ENCODE assay signal across 2 cellular contexts in the genomic region with DNA sequence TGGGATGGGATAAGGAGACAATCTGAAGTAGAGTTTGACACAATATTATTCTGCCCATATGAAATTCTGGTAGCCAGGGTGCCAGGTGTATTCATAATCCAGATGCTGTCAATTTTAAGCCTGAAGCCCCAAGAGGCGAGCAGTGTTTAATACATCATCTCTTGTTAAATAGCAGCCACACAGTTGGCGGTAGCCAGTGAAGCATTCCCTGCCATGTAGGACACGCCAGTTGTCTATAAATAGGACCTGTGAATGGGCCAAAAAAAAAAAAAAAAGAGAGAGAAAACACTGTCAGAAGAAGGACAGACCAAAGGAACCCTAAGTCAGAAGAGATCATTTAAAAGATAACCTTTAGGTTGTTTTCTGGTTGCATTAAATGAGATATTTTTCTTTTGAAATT. TPM values are rescaled to one million over a fixed set of nuclear protein-coding genes. Genes with fewer than 3 reads are reported as not detected.
"Had no signal": no experiment of that assay in that cellular context is flagged by ENCODE, and none has a peak within 500 bp of the region (broad histone marks: within the 10 kb centered on the region; RNA-seq: fewer than 3 reads in every experiment).

No MANE protein-coding gene starts in this region.

RNA-seq across cellular contexts. Expression of a gene that starts 33.0 kb away (rescaled TPM):
- total RNA-seq: Right ventricle myocardium inferior, SJCRH30 had no signal
